7 cellular contexts compared by ENCODE assay signal in the genomic region with DNA sequence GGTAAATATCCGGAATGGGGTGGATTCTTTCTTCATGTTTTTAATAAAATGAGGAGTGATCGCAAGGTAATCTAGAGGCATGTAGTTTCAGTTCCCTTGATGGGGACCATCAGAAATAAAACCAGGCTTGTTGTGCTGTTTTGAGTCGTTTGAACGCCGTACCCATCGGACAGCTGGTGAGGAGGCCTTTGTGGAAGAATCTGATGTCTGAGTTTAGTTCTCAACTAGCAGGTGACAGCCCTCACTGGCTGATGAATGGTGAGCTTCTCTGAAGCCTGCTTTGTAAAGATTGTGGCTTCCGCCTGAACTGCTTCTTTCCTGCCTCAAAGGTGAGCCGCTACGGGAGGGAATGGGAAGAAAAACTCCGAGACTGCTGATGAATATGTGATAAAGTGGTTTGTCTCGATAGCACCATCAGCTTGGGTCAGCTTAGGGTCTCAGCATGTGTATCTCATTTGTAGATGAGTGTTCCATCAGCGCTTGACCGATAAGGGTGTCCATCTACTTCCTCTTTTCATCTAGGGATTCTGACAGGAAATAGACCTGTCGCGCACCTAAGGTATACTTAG. TPM values are rescaled to one million over a fixed set of nuclear protein-coding genes. Genes with fewer than 3 reads are reported as not detected.
DNase-seq lines count a peak whose midpoint lies in the region; ATAC-seq and TF ChIP-seq lines count a peak whose summit lies in the region.

No MANE protein-coding gene starts in this region.

- POLR2A ChIA-PET in HCT116 (lab: Charles Lee) = no interaction called here

- BruUV-seq in HCT116 (replicated peaks; lab: Mats Ljungman, UMichigan) = TSS peak; percentile 59

- no peak overlapping the region for H2AFZ ChIP-seq in HCT116 (ENCODE audit: low read depth, low read length, poor library complexity, severe bottlenecking)

- H3K9ac ChIP-seq in HCT116 (ENCODE audit: low read length) = peak overlapping the region; percentile 95

- no peak for TF ChIP-seq EP300 in stomach (IDR thresholded peaks at IDR 0.05)

- RAD21 ChIA-PET in HCT116 (lab: Charles Lee; ENCODE audit: low non-redundant PET in 1 of 2, low total read pairs in 2 of 2, uncharacterized antibody in 2 of 2, unreplicated experiment in 2 of 2) = no interaction called here

- intact Hi-C loops in HCT116 (cut with micrococcal nuclease) (no loop called here), ascending aorta (cut with DNase I) (loop anchor here (1.0 to 10.0 kb wide), 4 partner anchors 75 to 1167 kb away; a partner anchor contains a TSS), left lung (cut with DNase I) (no loop called here), stomach (cut with DNase I; ENCODE audit: low total_unique reads) (no loop called here)

- H3K27me3 ChIP-seq in GM06990 (replicated peaks; ENCODE audit: control insufficient read depth, insufficient read depth, low read length) = no peaks in the 10 kb centered on the region
- no peaks in the 10 kb centered on the region for H3K27me3 ChIP-seq in HCT116 (ENCODE audit: insufficient read depth, low read length)
- H3K27me3 ChIP-seq in ascending aorta = no peaks in the 10 kb centered on the region
- no peaks in the 10 kb centered on the region for H3K27me3 ChIP-seq in left lung
- no peaks in the 10 kb centered on the region for H3K27me3 ChIP-seq in stomach

- DNase-seq in GM06990 (ENCODE audit: extremely low read depth, insufficient read length) = no peak
- no peak for DNase-seq in HCT116 (ENCODE audit: low read depth, low spot score)
- peak; percentile 81 for DNase-seq in OCI-M1 (lab: John Stamatoyannopoulos, UW)
- DNase-seq in ascending aorta (ENCODE audit: low spot score in 2 of 2) = no peak
- DNase-seq in left lung = no peak
- DNase-seq in stomach = no peak
- DNase-seq in NCI-H1436 treated with DMSO at 0.1 percent for 48 hours (lab: John Stamatoyannopoulos, UW) = no peak

- peak overlapping the region; percentile 87 for H3K4me2 ChIP-seq in HCT116 (ENCODE audit: low read length)

- H3K9me2 ChIP-seq in HCT116 (ENCODE audit: insufficient read depth) = no peaks in the 10 kb centered on the region

- no peaks in the 10 kb centered on the region; the same call in 1 of the 2 replicates for H3K36me3 ChIP-seq in GM06990 (ENCODE audit: control insufficient read depth, insufficient read depth, low read length)
- no peaks in the 10 kb centered on the region for H3K36me3 ChIP-seq in HCT116 (ENCODE audit: control insufficient read depth in 1 of 2, insufficient read depth in 2 of 2, low read length in 2 of 2)
- peaks cover 0 to 4% of the 10 kb centered on the region in 2 donors for H3K36me3 ChIP-seq in ascending aorta
- peaks cover 0 to 12% of the 10 kb centered on the region in 2 donors for H3K36me3 ChIP-seq in left lung
- peaks cover 0 to 16% (median 12%) of the 10 kb centered on the region in 4 donors for H3K36me3 ChIP-seq in stomach

- no peak for TF ChIP-seq RAD21 in HCT116 (IDR thresholded peaks at IDR 0.05; ENCODE audit: low read depth)

- ATAC-seq in HCT116 = no peak
- no peak for ATAC-seq in left lung

- peaks cover 57% of the 10 kb centered on the region for H3K79me2 ChIP-seq in HCT116 (ENCODE audit: insufficient read depth, low read length)

- peak overlapping the region; percentile 99 for H3K4me3 ChIP-seq in GM06990 (replicated peaks; ENCODE audit: low read depth, low read length)
- H3K4me3 ChIP-seq in HCT116 (replicated peaks in 1 of 2; ENCODE audit: low read depth in 1 of 2, low read length in 2 of 2) = peak overlapping the region; percentile 82 to 99
- peak overlapping the region; percentile 86 to 97 for H3K4me3 ChIP-seq in ascending aorta
- peak overlapping the region; percentile 76 to 86 for H3K4me3 ChIP-seq in left lung
- peak overlapping the region; percentile 91 to 99 (median 98) for H3K4me3 ChIP-seq in stomach

- no peaks in the 10 kb centered on the region for H3K9me3 ChIP-seq in HCT116 (ENCODE audit: control insufficient read depth in 1 of 2, insufficient read depth in 1 of 2, low read depth in 1 of 2, low read length in 2 of 2)
- no peaks in the 10 kb centered on the region for H3K9me3 ChIP-seq in ascending aorta
- no peaks in the 10 kb centered on the region for H3K9me3 ChIP-seq in left lung
- H3K9me3 ChIP-seq in stomach = no peaks in the 10 kb centered on the region

- no peaks in the 10 kb centered on the region for H4K20me1 ChIP-seq in HCT116 (ENCODE audit: insufficient read depth)

- TF ChIP-seq POLR2A in HCT116 (IDR thresholded peaks at IDR 0.05; ENCODE audit: borderline replicate concordance, extremely low read depth, insufficient read depth, insufficient read length) (no peak), stomach (IDR thresholded peaks at IDR 0.05) (no peak)

- CTCF ChIA-PET in HCT116 (lab: Charles Lee) = interaction anchor here (1.0 kb wide), 1 partner anchor 17 kb away, joined by 3 read pairs; no protein-coding TSS in a partner anchor

- H3K4me1 ChIP-seq in HCT116 (ENCODE audit: control insufficient read depth in 1 of 2, insufficient read depth in 2 of 2, low read length in 2 of 2) (peaks cover 0 to 29% of the 10 kb centered on the region in 2 experiments; a peak in 3 of 4 replicates), ascending aorta (peaks cover 6 to 25% of the 10 kb centered on the region in 2 donors), left lung (peaks cover 18 to 39% of the 10 kb centered on the region in 2 donors), stomach (peaks cover 21 to 59% (median 53%) of the 10 kb centered on the region in 4 donors)

- TF ChIP-seq CTCF in GM06990 (IDR thresholded peaks at IDR 0.05; ENCODE audit: insufficient read depth, low read length, poor library complexity, severe bottlenecking) (no peak), HCT116 (IDR thresholded peaks at IDR 0.05 in 2 of 3, conservative IDR thresholded peaks at IDR 0.05 in 1 of 3; ENCODE audit: borderline replicate concordance in 1 of 3, insufficient read depth in 1 of 3, low read depth in 2 of 3, low read length in 2 of 3) (no peak), ascending aorta (IDR thresholded peaks at IDR 0.05) (no peak), left lung (IDR thresholded peaks at IDR 0.05) (no peak), stomach (IDR thresholded peaks at IDR 0.05) (no peak)

- 2 to 6% (median 4%) methylated on average over 15 of the region's 15 CpGs for WGBS in stomach, 5 donors

- H3K27ac ChIP-seq in HCT116 (ENCODE audit: low read depth, low read length) (peak overlapping the region; percentile 64), ascending aorta (peak overlapping the region; percentile 74 to 86), left lung (peak overlapping the region; percentile 10 to 86), stomach (peak overlapping the region; percentile 88 to 98 (median 92))

TF ChIP-seq in HCT116, 20 proteins besides CTCF, POLR2A, EP300 and RAD21:
- TF ChIP-seq, protein P1, sequence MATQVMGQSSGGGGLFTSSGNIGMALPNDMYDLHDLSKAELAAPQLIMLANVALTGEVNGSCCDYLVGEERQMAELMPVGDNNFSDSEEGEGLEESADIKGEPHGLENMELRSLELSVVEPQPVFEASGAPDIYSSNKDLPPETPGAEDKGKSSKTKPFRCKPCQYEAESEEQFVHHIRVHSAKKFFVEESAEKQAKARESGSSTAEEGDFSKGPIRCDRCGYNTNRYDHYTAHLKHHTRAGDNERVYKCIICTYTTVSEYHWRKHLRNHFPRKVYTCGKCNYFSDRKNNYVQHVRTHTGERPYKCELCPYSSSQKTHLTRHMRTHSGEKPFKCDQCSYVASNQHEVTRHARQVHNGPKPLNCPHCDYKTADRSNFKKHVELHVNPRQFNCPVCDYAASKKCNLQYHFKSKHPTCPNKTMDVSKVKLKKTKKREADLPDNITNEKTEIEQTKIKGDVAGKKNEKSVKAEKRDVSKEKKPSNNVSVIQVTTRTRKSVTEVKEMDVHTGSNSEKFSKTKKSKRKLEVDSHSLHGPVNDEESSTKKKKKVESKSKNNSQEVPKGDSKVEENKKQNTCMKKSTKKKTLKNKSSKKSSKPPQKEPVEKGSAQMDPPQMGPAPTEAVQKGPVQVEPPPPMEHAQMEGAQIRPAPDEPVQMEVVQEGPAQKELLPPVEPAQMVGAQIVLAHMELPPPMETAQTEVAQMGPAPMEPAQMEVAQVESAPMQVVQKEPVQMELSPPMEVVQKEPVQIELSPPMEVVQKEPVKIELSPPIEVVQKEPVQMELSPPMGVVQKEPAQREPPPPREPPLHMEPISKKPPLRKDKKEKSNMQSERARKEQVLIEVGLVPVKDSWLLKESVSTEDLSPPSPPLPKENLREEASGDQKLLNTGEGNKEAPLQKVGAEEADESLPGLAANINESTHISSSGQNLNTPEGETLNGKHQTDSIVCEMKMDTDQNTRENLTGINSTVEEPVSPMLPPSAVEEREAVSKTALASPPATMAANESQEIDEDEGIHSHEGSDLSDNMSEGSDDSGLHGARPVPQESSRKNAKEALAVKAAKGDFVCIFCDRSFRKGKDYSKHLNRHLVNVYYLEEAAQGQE (IDR thresholded peaks at IDR 0.05; ENCODE audit: low read depth) = no peak
- TF ChIP-seq SIN3A (IDR thresholded peaks at IDR 0.05; ENCODE audit: low read depth) (0 out of 2 replicates have a peak, but pooled peaks have one; percentile 30), POLR2AphosphoS5 (IDR thresholded peaks at IDR 0.05; ENCODE audit: low read depth, low read length) (no peak), EGR1 (IDR thresholded peaks at IDR 0.05; ENCODE audit: low read depth) (no peak)

RNA-seq across cellular contexts. Expression of a gene that starts 1.0 kb away (rescaled TPM):
- 59.3 TPM for total RNA-seq in HCT116 (2021; ENCODE audit: unreplicated experiment)
- polyA plus RNA-seq in HCT116 (2012) = 44.2 and 46.3 TPM in 2 replicates
- 278 TPM for total RNA-seq in ascending aorta
- 100 to 1,000 TPM in 1 of 2 donors, 10 to 100 TPM in 1; 99.3 to 103 TPM for total RNA-seq in left lung
- 100 to 1,000 TPM; 100 to 157 (median 149) TPM for total RNA-seq in stomach
- polyA plus RNA-seq in stomach = 10 to 100 TPM; 20.3 to 26.3 (median 21.2) TPM
